In the genomic region with DNA sequence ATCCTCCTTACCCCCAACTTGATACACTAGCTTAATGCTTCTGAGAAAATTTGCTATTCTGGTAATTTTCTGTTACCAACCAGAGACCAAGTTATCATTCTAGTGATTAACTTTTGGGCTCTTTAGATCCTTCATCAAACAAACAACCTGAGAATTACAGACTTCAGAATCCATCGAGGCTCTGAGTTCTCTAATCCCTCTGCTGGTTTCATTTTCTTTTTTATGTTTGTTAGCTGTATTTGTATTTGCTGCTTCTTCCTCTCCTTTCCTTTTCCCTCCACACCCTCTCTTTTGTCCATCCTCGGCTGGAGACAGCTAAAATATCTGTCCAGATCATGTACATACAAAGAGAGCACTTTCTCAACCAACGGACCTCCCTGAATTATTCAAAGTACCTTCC, we compare ENCODE assay signal across 10 cellular contexts.
A peak's percentile ranks its signal among the peaks of the same experiment; 100 is the strongest.
DNase-seq lines count a peak whose midpoint lies in the region; TF ChIP-seq lines count a peak whose summit lies in the region.
"Had no signal": no experiment of that assay in that cellular context is flagged by ENCODE, and none has a peak within 500 bp of the region (broad histone marks: within the 10 kb centered on the region; RNA-seq: fewer than 3 reads in every experiment).

No MANE protein-coding gene starts in this region.

- no peaks in the 10 kb centered on the region for H3K9me2 ChIP-seq in OCI-LY1 (ENCODE audit: low read depth, low read length)

- no peaks in the 10 kb centered on the region for H4K20me1 ChIP-seq in OCI-LY1 (ENCODE audit: insufficient read depth, low read length)

- H3K4me2 ChIP-seq in OCI-LY1 (ENCODE audit: low read length): peak overlapping the region; percentile 63
- peak overlapping the region; percentile 74 for H3K4me2 ChIP-seq in skeletal muscle satellite cell (ENCODE audit: low read length)

- DNase-seq in DMS79 treated with DMSO at 0.1 percent for 48 hours (lab: John Stamatoyannopoulos, UW) (peak; percentile 28), DMS79 (lab: John Stamatoyannopoulos, UW) (no peak), dorsolateral prefrontal cortex (no peak), GM19240 (ENCODE audit: insufficient read length, low spot score) (no peak), head of caudate nucleus (no peak), HPDE6-E6E7 (ENCODE audit: extremely low spot score) (no peak)
- DNase-seq: activated CD4-positive, CD25-positive, alpha-beta regulatory T cell had no signal

- H3K9ac ChIP-seq in OCI-LY1 (ENCODE audit: low read length) (peak overlapping the region; percentile 48), skeletal muscle satellite cell (ENCODE audit: low read depth, low read length) (no peak overlapping the region)

- H3K9me3 ChIP-seq in OCI-LY1 (ENCODE audit: low read length) (no peaks in the 10 kb centered on the region), skeletal muscle satellite cell (replicated peaks; ENCODE audit: low read length) (no peaks in the 10 kb centered on the region)

- H3K27me3 ChIP-seq in OCI-LY1 (ENCODE audit: insufficient read depth, low read length): no peaks in the 10 kb centered on the region
- H3K27me3 ChIP-seq in dorsolateral prefrontal cortex: no peaks in the 10 kb centered on the region
- no peaks in the 10 kb centered on the region for H3K27me3 ChIP-seq in skeletal muscle satellite cell (ENCODE audit: control insufficient read depth, insufficient read depth, low read length)

- H3K79me2 ChIP-seq in OCI-LY1 (ENCODE audit: insufficient read depth, low read length): peaks cover 30% of the 10 kb centered on the region

- H3F3A ChIP-seq in OCI-LY1 (ENCODE audit: insufficient read depth, low read length): peaks cover 2% of the 10 kb centered on the region; the same call in 1 of the 2 replicates

- H3K4me1 ChIP-seq in OCI-LY1 (ENCODE audit: insufficient read depth, low read length, severe bottlenecking): peaks cover 52% of the 10 kb centered on the region
- no peaks in the 10 kb centered on the region for H3K4me1 ChIP-seq in skeletal muscle satellite cell (ENCODE audit: control insufficient read depth, insufficient read depth, low read length)

- H3K4me3 ChIP-seq in OCI-LY1 (ENCODE audit: low read depth, low read length, poor library complexity, severe bottlenecking) (peak overlapping the region; percentile 43), dorsolateral prefrontal cortex (peak overlapping the region in 33 of 59 donors; percentile 3 to 46 (median 24)), skeletal muscle satellite cell (ENCODE audit: low read length) (peak overlapping the region; percentile 46)

- peak overlapping the region; percentile 67 for H3K27ac ChIP-seq in OCI-LY1 (ENCODE audit: low read depth, low read length, poor library complexity, severe bottlenecking)
- peak overlapping the region in 2 of 59 donors; percentile 2 to 3 for H3K27ac ChIP-seq in dorsolateral prefrontal cortex
- H3K27ac ChIP-seq: 22Rv1 had no signal

- TF ChIP-seq CTCF in OCI-LY1 (IDR thresholded peaks at IDR 0.05; ENCODE audit: low read length) (no peak), dorsolateral prefrontal cortex (IDR thresholded peaks at IDR 0.05 in 54 of 56, conservative IDR thresholded peaks at IDR 0.05 in 2 of 56; ENCODE audit: low read depth in 1 of 56, partially characterized antibody in 56 of 56) (no peak)

- intact Hi-C loops in dorsolateral prefrontal cortex (cut with DNase I): no loop called here
- intact Hi-C loops in head of caudate nucleus (cut with DNase I): no loop called here

- H2AFZ ChIP-seq in OCI-LY1 (ENCODE audit: low read length): no peak overlapping the region

- peaks cover 12% of the 10 kb centered on the region for H3K36me3 ChIP-seq in OCI-LY1 (ENCODE audit: insufficient read depth, low read length)
- no peaks in the 10 kb centered on the region for H3K36me3 ChIP-seq in skeletal muscle satellite cell (ENCODE audit: insufficient read depth, low read length)
